ENCODE assay signal across 27 cellular contexts in the genomic region with DNA sequence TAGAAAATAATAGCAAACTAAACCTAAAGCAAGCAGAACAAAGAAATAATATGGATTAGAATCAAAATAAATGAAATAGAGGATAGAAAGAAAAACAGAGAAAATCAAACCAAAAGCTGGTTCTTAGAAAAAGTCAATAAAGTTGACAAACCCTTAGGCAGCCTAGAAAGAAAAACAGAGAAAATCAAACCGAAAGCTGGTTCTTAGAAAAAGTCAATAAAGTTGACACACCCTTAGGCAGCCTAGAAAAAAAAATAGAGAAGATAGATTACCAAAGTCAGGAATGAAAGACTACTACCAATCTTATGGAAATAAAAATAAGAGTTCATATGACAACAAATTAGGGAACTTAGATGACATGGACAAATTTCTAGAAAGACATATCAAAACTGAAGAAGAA.
"Had no signal": no experiment of that assay in that cellular context is flagged by ENCODE, and none has a peak within 500 bp of the region (broad histone marks: within the 10 kb centered on the region; RNA-seq: fewer than 3 reads in every experiment).

No MANE protein-coding gene starts in this region.

- H3K9me3 ChIP-seq: lower lobe of right lung, thoracic aorta had no signal

- H3K79me2 ChIP-seq: parathyroid adenoma had no signal

- H3K36me3 ChIP-seq: esophagus muscularis mucosa, gastroesophageal sphincter, heart left ventricle, lower lobe of right lung, thoracic aorta, tibial nerve, upper lobe of left lung had no signal

- H3K4me3 Mint-ChIP-seq: dendritic cell treated with granulocyte-macrophage colony-stimulating factor and Interleukin-4, amounts not matched to agents 40 ng/mL and 50 ng/mL, for 4 days; immature natural killer cell; natural killer cell; stimulated activated effector memory CD8-positive, alpha-beta T cell treated with anti-CD3 and anti-CD28 coated beads, Interleukin-12 subunit alpha, Interleukin-12 subunit beta, amount 100 ng/mL, for 72 hours had no signal

- H3K27me3 Mint-ChIP-seq: progenitor cell of endocrine pancreas had no signal

- H3K36me3 Mint-ChIP-seq: stimulated activated effector memory CD8-positive, alpha-beta T cell treated with anti-CD3 and anti-CD28 coated beads, Interleukin-12 subunit alpha, Interleukin-12 subunit beta, amount 100 ng/mL, for 72 hours had no signal

- H2AFZ ChIP-seq: parathyroid adenoma had no signal

- ATAC-seq: foreskin keratinocyte; gastroesophageal sphincter; heart left ventricle; left ventricle myocardium superior; lower lobe of right lung; natural killer cell; sciatic nerve; stimulated activated effector memory CD8-positive, alpha-beta T cell treated with anti-CD3 and anti-CD28 coated beads, Interleukin-12 subunit alpha, Interleukin-12 subunit beta, amount 100 ng/mL, for 72 hours had no signal

- H3K9ac ChIP-seq: parathyroid adenoma had no signal

- DNase-seq: cerebellar nuclear complex; effector memory CD4-positive, alpha-beta T cell; foreskin keratinocyte; heart left ventricle; hypothalamus; immature natural killer cell; islet precursor cell; kidney glomerular epithelial cell; left ventricle myocardium superior; lower lobe of right lung; natural killer cell; occipital lobe; stimulated activated CD4-positive, alpha-beta T cell treated with anti-CD3 and anti-CD28 coated beads, Interleukin-2, amount 100 ng/mL, for 24 hours; stimulated activated CD4-positive, alpha-beta T cell treated with anti-CD3 and anti-CD28 coated beads, Interleukin-4, amount 100 ng/mL, for 24 hours; stimulated activated naive CD4-positive, alpha-beta T cell treated with Interleukin-2 at 50 U/mL for 16 hours; upper lobe of left lung had no signal

- H3K27ac ChIP-seq: esophagus muscularis mucosa, foreskin keratinocyte, gastroesophageal sphincter, heart left ventricle, lower lobe of right lung, parathyroid adenoma, thoracic aorta, tibial nerve, upper lobe of left lung had no signal

- H3K4me1 Mint-ChIP-seq: immature natural killer cell; natural killer cell; stimulated activated effector memory CD8-positive, alpha-beta T cell treated with anti-CD3 and anti-CD28 coated beads, Interleukin-12 subunit alpha, Interleukin-12 subunit beta, amount 100 ng/mL, for 72 hours had no signal

- H3K4me1 ChIP-seq: esophagus muscularis mucosa, foreskin keratinocyte, gastroesophageal sphincter, heart left ventricle, lower lobe of right lung, parathyroid adenoma, tibial nerve, upper lobe of left lung had no signal

- H3K27ac Mint-ChIP-seq: dendritic cell treated with granulocyte-macrophage colony-stimulating factor and Interleukin-4, amounts not matched to agents 40 ng/mL and 50 ng/mL, for 4 days; immature natural killer cell; natural killer cell; progenitor cell of endocrine pancreas; stimulated activated effector memory CD8-positive, alpha-beta T cell treated with anti-CD3 and anti-CD28 coated beads, Interleukin-12 subunit alpha, Interleukin-12 subunit beta, amount 100 ng/mL, for 72 hours had no signal

- H3K27me3 ChIP-seq: esophagus muscularis mucosa, foreskin keratinocyte, heart left ventricle, tibial nerve, upper lobe of left lung had no signal

- FAIRE-seq: endothelial cell of umbilical vein, urothelium cell line had no signal

- H3K4me3 ChIP-seq: esophagus muscularis mucosa, gastroesophageal sphincter, heart left ventricle, lower lobe of right lung, thoracic aorta, tibial nerve, upper lobe of left lung had no signal
